Comparison of ENCODE assay signal across 40 cellular contexts in the genomic region with DNA sequence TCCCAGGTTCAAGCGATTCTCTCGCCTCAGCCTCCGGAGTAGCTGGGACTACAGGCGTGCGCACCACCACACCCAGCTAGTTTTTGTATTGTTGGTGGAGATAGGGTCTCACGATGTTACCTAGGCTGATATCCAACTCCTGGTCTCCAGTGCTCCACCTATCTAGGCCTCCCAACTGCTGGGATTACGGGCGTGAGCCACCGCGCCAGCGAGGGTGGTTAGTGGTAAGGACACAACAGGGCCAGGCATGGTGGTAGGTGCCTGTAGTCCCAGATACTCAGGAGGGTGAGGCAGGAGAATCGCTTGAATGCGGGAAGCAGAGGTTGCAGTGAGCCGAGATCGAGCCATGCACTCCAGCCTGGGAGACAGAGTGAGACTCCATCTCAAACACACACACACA. TPM values are rescaled to one million over a fixed set of nuclear protein-coding genes. Genes with fewer than 3 reads are reported as not detected.
"Had no signal": no experiment of that assay in that cellular context is flagged by ENCODE, and none has a peak within 500 bp of the region (broad histone marks: within the 10 kb centered on the region; RNA-seq: fewer than 3 reads in every experiment).

No MANE protein-coding gene starts in this region.

- H3K4me3 ChIP-seq: adrenal gland, body of pancreas, colonic mucosa, esophagus squamous epithelium, heart right ventricle, lung, mucosa of descending colon, tibial nerve had no signal

- H3K27me3 Mint-ChIP-seq: activated CD8-positive, alpha-beta memory T cell treated with anti-CD3 and anti-CD28 coated beads, Interleukin-2, amount 10 ng/mL, durations not matched to agents 7 days and 5 days; activated naive CD8-positive, alpha-beta T cell treated with anti-CD3 and anti-CD28 coated beads for 36 hours; stimulated activated naive B cell treated with anti-CD40 and anti-IgM and Interleukin-4, amounts not matched to agents 10 μg/mL and 1 μg/mL and 100 μg/mL, for 72 hours had no signal

- H3K9me3 ChIP-seq: body of pancreas, colonic mucosa, mucosa of descending colon, neutrophil had no signal

- ATAC-seq: activated CD4-positive, CD25-positive, alpha-beta regulatory T cell treated with anti-CD3 and anti-CD28 coated beads, Interleukin-2, amount 50 U/mL, for 24 hours; activated CD8-positive, alpha-beta memory T cell treated with anti-CD3 and anti-CD28 coated beads, Interleukin-2, amount 10 ng/mL, durations not matched to agents 7 days and 5 days; body of pancreas; heart right ventricle; left lobe of liver; mucosa of descending colon; sciatic nerve; stimulated activated naive B cell treated with anti-CD40 and anti-IgM and Interleukin-4, amounts not matched to agents 10 μg/mL and 1 μg/mL and 100 μg/mL, for 72 hours had no signal

- H3K27ac ChIP-seq: adrenal gland, body of pancreas, colonic mucosa, epithelial cell of prostate, esophagus squamous epithelium, heart right ventricle, neutrophil, tibial nerve, VCaP had no signal

- DNase-seq: activated CD4-positive, alpha-beta memory T cell treated with anti-CD3 and anti-CD28 coated beads, Interleukin-2, amount 10 ng/mL, durations not matched to agents 7 days and 5 days; activated CD4-positive, alpha-beta T cell treated with anti-CD3 and anti-CD28 coated beads, Interleukin-2, amount 10 ng/mL, durations not matched to agents 24 days and 14 days; activated CD8-positive, alpha-beta memory T cell treated with anti-CD3 and anti-CD28 coated beads, Interleukin-2, amount 10 ng/mL, durations not matched to agents 7 days and 5 days; activated effector memory CD4-positive, alpha-beta T cell treated with anti-CD3 and anti-CD28 coated beads, Interleukin-2, amount 50 U/mL, for 16 hours; activated naive CD4-positive, alpha-beta T cell treated with anti-CD3 and anti-CD28 coated beads for 36 hours; activated naive CD8-positive, alpha-beta T cell treated with anti-CD3 and anti-CD28 coated beads for 36 hours; adrenal gland; body of pancreas; cerebellar nuclear complex; colonic mucosa; effector CD8-positive, alpha-beta T cell; esophagus squamous epithelium; foreskin melanocyte; heart right ventricle; kidney glomerular epithelial cell; mucosa of descending colon; small intestine; stimulated activated CD4-positive, alpha-beta T cell treated with anti-CD3 and anti-CD28 coated beads, Interleukin-4, amount 100 ng/mL, for 4 hours; stimulated activated CD8-positive, alpha-beta memory T cell treated with anti-CD3 and anti-CD28 coated beads, Interleukin-4, amount 100 ng/mL, for 48 hours; stimulated activated naive B cell treated with anti-CD40 and anti-IgM and Interleukin-4, amounts not matched to agents 10 μg/mL and 1 μg/mL and 100 μg/mL, for 72 hours; T-helper 1 cell; T-helper 9 cell had no signal

- H3K36me3 Mint-ChIP-seq: activated naive CD8-positive, alpha-beta T cell treated with anti-CD3 and anti-CD28 coated beads for 36 hours had no signal

- H3K4me1 ChIP-seq: body of pancreas, colonic mucosa, esophagus squamous epithelium, tibial nerve had no signal

- H3K27ac Mint-ChIP-seq: activated CD4-positive, alpha-beta memory T cell treated with anti-CD3 and anti-CD28 coated beads, Interleukin-2, amount 10 ng/mL, durations not matched to agents 7 days and 5 days; activated CD8-positive, alpha-beta memory T cell treated with anti-CD3 and anti-CD28 coated beads, Interleukin-2, amount 10 ng/mL, durations not matched to agents 7 days and 5 days; activated naive CD4-positive, alpha-beta T cell treated with anti-CD3 and anti-CD28 coated beads for 36 hours; nephron; progenitor cell of endocrine pancreas had no signal

- H3K36me3 ChIP-seq: adrenal gland, colonic mucosa, esophagus squamous epithelium, heart right ventricle, neutrophil, tibial nerve had no signal

- H3K4me3 Mint-ChIP-seq: activated CD4-positive, alpha-beta memory T cell treated with anti-CD3 and anti-CD28 coated beads, Interleukin-2, amount 10 ng/mL, durations not matched to agents 7 days and 5 days; activated CD4-positive, alpha-beta T cell treated with anti-CD3 and anti-CD28 coated beads, Interleukin-2, amount 10 ng/mL, durations not matched to agents 24 days and 14 days; activated CD8-positive, alpha-beta memory T cell treated with anti-CD3 and anti-CD28 coated beads, Interleukin-2, amount 10 ng/mL, durations not matched to agents 7 days and 5 days; activated naive CD4-positive, alpha-beta T cell treated with anti-CD3 and anti-CD28 coated beads for 36 hours; activated naive CD8-positive, alpha-beta T cell treated with anti-CD3 and anti-CD28 coated beads for 36 hours; nephron; stimulated activated naive B cell treated with anti-CD40 and anti-IgM and Interleukin-4, amounts not matched to agents 10 μg/mL and 1 μg/mL and 100 μg/mL, for 72 hours had no signal

- H3K27me3 ChIP-seq: adrenal gland, body of pancreas, colonic mucosa, esophagus squamous epithelium, heart right ventricle, neutrophil, tibial nerve had no signal

RNA-seq across cellular contexts. Expression of a gene that starts 33.5 kb away (rescaled TPM):
- total RNA-seq: adrenal gland, body of pancreas, dermis microvascular lymphatic vessel endothelial cell, glomerular endothelial cell, heart right ventricle, left lobe of liver, lung, mesenteric fat pad, mucosa of descending colon, myocyte, osteocyte, renal cortical epithelial cell, temporal lobe had no signal
- polyA plus RNA-seq: adrenal gland, aorta, small intestine had no signal

RNA-seq across cellular contexts. Expression of a gene that starts 55.5 kb away (rescaled TPM):
- total RNA-seq: glomerular endothelial cell, myocyte, osteocyte, renal cortical epithelial cell, temporal lobe had no signal
